In the genomic region with DNA sequence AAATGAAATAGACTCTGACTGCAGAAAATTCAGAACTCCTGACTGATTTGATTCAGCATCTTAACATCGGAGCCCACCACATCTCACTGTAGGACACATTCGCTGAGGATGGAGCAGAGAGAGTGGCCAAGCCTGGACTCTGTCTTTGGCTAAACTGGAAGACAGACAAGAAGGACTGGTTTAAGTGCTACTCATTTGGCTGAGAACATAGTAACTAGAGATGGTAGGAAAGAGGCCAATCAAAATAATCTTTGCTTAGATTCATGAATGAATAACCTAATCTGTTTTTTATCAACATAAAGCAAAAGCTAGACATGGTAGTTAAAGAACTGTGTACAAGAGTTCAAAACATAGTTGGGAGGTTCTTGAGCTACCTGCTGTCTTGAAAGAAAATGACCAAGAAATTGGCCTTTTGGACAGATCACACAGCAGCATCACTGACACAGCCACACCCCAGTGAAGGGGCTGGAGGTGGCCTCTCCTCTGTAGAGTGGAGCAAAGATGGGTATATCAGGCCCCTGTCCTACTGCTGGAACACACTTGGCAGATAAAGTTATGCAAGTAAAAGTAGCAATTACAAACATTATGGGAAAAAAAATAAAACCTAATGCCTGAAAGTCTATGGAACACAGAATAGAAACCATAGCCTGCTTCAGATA, we compare ENCODE assay signal across 1 cellular context.
TF ChIP-seq lines count a peak whose summit lies in the region.

No MANE protein-coding gene starts in this region.

TF ChIP-seq in endothelial cell of umbilical vein, 7 proteins besides CTCF, POLR2A, EP300 and RAD21:
- TF ChIP-seq FOS (IDR thresholded peaks at IDR 0.05; ENCODE audit: borderline replicate concordance, insufficient read depth, low read length) (no peak), POLR2AphosphoS5 (IDR thresholded peaks at IDR 0.05; ENCODE audit: insufficient read depth, low read depth, low read length) (no peak), MYC (IDR thresholded peaks at IDR 0.05; ENCODE audit: low read depth, low read length) (no peak), EZH2 (IDR thresholded peaks at IDR 0.05; ENCODE audit: borderline replicate concordance, low read depth, low read length, severe bottlenecking) (no peak), JUN (IDR thresholded peaks at IDR 0.05; ENCODE audit: borderline replicate concordance, insufficient read depth, insufficient read length, low read depth) (no peak), GATA2 (IDR thresholded peaks at IDR 0.05; ENCODE audit: insufficient read depth, insufficient read length, low read depth, low read length) (no peak)
- TF ChIP-seq, protein P1, sequence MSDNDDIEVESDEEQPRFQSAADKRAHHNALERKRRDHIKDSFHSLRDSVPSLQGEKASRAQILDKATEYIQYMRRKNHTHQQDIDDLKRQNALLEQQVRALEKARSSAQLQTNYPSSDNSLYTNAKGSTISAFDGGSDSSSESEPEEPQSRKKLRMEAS (IDR thresholded peaks at IDR 0.05; ENCODE audit: insufficient read depth, insufficient read length), result no peak
